In the genomic region with DNA sequence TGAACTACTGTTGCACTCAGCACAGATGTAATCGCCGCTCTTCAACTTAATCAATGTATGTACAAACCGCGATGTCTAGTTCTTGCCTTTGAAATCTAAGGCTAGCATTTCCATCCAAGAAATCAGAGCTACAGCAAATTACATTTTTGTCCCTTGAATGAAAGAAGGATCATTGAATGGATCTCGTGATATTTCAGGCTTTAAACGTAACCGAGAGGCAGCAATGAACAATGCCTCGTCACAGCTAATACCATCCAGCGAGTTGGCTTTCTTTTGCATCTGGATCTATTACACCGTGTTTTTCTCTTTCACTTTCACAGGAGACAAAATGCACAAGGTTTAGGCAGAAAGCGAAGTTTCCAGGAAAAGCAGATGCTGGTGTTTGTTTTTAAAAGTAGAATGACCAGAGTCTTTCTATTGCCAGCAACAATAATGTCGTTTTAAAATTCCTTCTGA, we compare ENCODE assay signal across 9 cellular contexts. TPM values are rescaled to one million over a fixed set of nuclear protein-coding genes. Genes with fewer than 3 reads are reported as not detected.
A peak's percentile ranks its signal among the peaks of the same experiment; 100 is the strongest.
DNase-seq lines count a peak whose midpoint lies in the region; ATAC-seq and TF ChIP-seq lines count a peak whose summit lies in the region.
"Had no signal": no experiment of that assay in that cellular context is flagged by ENCODE, and none has a peak within 500 bp of the region (broad histone marks: within the 10 kb centered on the region; RNA-seq: fewer than 3 reads in every experiment).

No MANE protein-coding gene starts in this region.

- H3K27ac ChIP-seq in foreskin keratinocyte, result peak overlapping the region; percentile 72
- H3K27ac ChIP-seq: C4-2B had no signal

- no peaks in the 10 kb centered on the region for H3K36me3 ChIP-seq in mucosa of descending colon (ENCODE audit: low read depth)

- H3K27ac Mint-ChIP-seq in WTC11, result peak overlapping the region; percentile 92

- DNase-seq in NCI-H146 (lab: John Stamatoyannopoulos, UW), result peak; percentile 23
- no peak for DNase-seq in NCI-H146 treated with DMSO at 0.1 percent for 48 hours (lab: John Stamatoyannopoulos, UW; ENCODE audit: unreplicated experiment)
- no peak for DNase-seq in WTC11 (ENCODE audit: low spot score)
- peak in 1 of 2 donors; percentile 58 for DNase-seq in foreskin keratinocyte
- DNase-seq in retina, result peak; percentile 76
- DNase-seq in epidermal melanocyte (ENCODE audit: insufficient read length, low spot score), result no peak
- DNase-seq in mucosa of descending colon, result no peak

- peaks cover 6% of the 10 kb centered on the region for H3K4me1 ChIP-seq in foreskin keratinocyte
- peaks cover 19% of the 10 kb centered on the region for H3K4me1 ChIP-seq in mucosa of descending colon (ENCODE audit: low read depth)

- peaks cover 25% of the 10 kb centered on the region for H3K27me3 Mint-ChIP-seq in WTC11 (ENCODE audit: low read depth)

- POLR2A ChIA-PET in WTC11 (lab: Charles Lee), result interaction anchor here (0.6 to 3.0 kb wide), 4 partner anchors 10 to 209 kb away, joined by 3 to 20 read pairs (median 4); no protein-coding TSS in a partner anchor

- intact Hi-C loops in mucosa of descending colon (cut with DNase I, micrococcal nuclease), result no loop called here

- TF ChIP-seq CTCF in WTC11 (IDR thresholded peaks at IDR 0.05) (no peak), foreskin keratinocyte (conservative IDR thresholded peaks at IDR 0.05) (no peak), mucosa of descending colon (IDR thresholded peaks at IDR 0.05) (no peak)

- peak overlapping the region; percentile 88 for H3K4me3 Mint-ChIP-seq in WTC11

- H3K4me1 Mint-ChIP-seq in WTC11, result peaks cover 71% of the 10 kb centered on the region

- no peak overlapping the region for H3K4me3 ChIP-seq in mucosa of descending colon

- H3K9me3 ChIP-seq in mucosa of descending colon, result no peaks in the 10 kb centered on the region

- peak; percentile 43 for ATAC-seq in HG03342 (IDR thresholded peaks at IDR 0.05; ENCODE audit: unreplicated experiment)
- no peak for ATAC-seq in WTC11
- peak; percentile 40 for ATAC-seq in foreskin keratinocyte
- no peak for ATAC-seq in mucosa of descending colon

- H3K9me3 Mint-ChIP-seq in WTC11, result no peaks in the 10 kb centered on the region

- H3K27me3 ChIP-seq in foreskin keratinocyte, result no peaks in the 10 kb centered on the region

- H3K36me3 Mint-ChIP-seq in WTC11, result no peaks in the 10 kb centered on the region

- CTCF ChIA-PET in WTC11 (lab: Charles Lee), result no interaction called here

TF ChIP-seq in WTC11, 78 proteins besides CTCF, POLR2A, EP300 and RAD21:
- no peak for TF ChIP-seq TCF7 (CRISPR knock-in tag; IDR thresholded peaks at IDR 0.05; ENCODE audit: low read depth)

RNA-seq across cellular contexts. Expression of a gene that starts 5.5 kb away (rescaled TPM):
- total RNA-seq in WTC11 (2021) (9.4 to 12.9 TPM (median 11.8 TPM) in 3 replicates), foreskin keratinocyte (0.32 and 0.51 TPM in 2 replicates), mucosa of descending colon (1 to 10 TPM in 1 of 3 donors, under 1 TPM in 2; 0.03 to 2.4 (median 0.34) TPM)
- 0.04 and 0.13 TPM in 2 replicates for polyA plus RNA-seq in foreskin keratinocyte

RNA-seq across cellular contexts. Expression of a gene that starts 14.0 kb away (rescaled TPM):
- total RNA-seq in WTC11 (2021), result 52.7 to 60.3 TPM (median 60.1 TPM) in 3 replicates
- 32.6 and 35.2 TPM in 2 replicates for total RNA-seq in foreskin keratinocyte
- 10.6 and 13.1 TPM in 2 replicates for polyA plus RNA-seq in foreskin keratinocyte
- 10 to 100 TPM; 29.6 to 43.1 (median 35.8) TPM for total RNA-seq in mucosa of descending colon

Comparison
In these comparisons a context has a peak if more than half of its experiments do, and no peak if none do; other contexts are left out.
1. DNase-seq: peak in NCI-H146 (single experiment) and retina (single experiment); none in NCI-H146 treated with DMSO at 0.1 percent for 48 hours (single experiment), WTC11 (single experiment), epidermal melanocyte (single experiment) and mucosa of descending colon (0 of 3).
2. ATAC-seq: peak in HG03342 (single experiment) and foreskin keratinocyte (single experiment); none in WTC11 (single experiment) and mucosa of descending colon (single experiment).